2 cellular contexts compared by ENCODE assay signal in the genomic region with DNA sequence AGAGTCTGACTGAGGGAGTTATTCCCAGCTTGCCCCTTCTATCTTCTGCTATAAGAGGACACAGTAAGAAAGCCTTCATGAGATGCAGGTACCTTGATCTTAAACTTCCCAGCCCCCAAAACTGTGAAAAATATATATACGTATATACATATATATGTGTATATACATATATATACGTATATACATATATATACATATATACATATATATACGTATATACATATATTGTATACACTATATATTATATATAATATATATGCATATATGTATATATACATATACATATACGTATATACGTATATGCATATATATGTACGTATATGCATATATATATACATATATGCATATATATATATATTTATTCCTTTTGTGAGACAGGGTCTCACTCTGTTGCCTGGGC.
TF ChIP-seq lines count a peak whose summit lies in the region.

No MANE protein-coding gene starts in this region.

TF ChIP-seq in GM12878, 131 proteins besides CTCF, POLR2A, EP300 and RAD21 (continued from another document):
- TF ChIP-seq, protein P1, sequence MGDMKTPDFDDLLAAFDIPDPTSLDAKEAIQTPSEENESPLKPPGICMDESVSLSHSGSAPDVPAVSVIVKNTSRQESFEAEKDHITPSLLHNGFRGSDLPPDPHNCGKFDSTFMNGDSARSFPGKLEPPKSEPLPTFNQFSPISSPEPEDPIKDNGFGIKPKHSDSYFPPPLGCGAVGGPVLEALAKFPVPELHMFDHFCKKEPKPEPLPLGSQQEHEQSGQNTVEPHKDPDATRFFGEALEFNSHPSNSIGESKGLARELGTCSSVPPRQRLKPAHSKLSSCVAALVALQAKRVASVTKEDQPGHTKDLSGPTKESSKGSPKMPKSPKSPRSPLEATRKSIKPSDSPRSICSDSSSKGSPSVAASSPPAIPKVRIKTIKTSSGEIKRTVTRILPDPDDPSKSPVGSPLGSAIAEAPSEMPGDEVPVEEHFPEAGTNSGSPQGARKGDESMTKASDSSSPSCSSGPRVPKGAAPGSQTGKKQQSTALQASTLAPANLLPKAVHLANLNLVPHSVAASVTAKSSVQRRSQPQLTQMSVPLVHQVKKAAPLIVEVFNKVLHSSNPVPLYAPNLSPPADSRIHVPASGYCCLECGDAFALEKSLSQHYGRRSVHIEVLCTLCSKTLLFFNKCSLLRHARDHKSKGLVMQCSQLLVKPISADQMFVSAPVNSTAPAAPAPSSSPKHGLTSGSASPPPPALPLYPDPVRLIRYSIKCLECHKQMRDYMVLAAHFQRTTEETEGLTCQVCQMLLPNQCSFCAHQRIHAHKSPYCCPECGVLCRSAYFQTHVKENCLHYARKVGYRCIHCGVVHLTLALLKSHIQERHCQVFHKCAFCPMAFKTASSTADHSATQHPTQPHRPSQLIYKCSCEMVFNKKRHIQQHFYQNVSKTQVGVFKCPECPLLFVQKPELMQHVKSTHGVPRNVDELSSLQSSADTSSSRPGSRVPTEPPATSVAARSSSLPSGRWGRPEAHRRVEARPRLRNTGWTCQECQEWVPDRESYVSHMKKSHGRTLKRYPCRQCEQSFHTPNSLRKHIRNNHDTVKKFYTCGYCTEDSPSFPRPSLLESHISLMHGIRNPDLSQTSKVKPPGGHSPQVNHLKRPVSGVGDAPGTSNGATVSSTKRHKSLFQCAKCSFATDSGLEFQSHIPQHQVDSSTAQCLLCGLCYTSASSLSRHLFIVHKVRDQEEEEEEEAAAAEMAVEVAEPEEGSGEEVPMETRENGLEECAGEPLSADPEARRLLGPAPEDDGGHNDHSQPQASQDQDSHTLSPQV (IDR thresholded peaks at IDR 0.05), result no peak
- TF ChIP-seq MTA2 (IDR thresholded peaks at IDR 0.05; ENCODE audit: low read depth) (no peak), BACH1 (IDR thresholded peaks at IDR 0.05; ENCODE audit: borderline replicate concordance) (no peak), SUZ12 (IDR thresholded peaks at IDR 0.05; ENCODE audit: unreplicated experiment) (no peak), NFYA (IDR thresholded peaks at IDR 0.05; ENCODE audit: borderline replicate concordance, low read depth, low read length) (no peak), JUNB (IDR thresholded peaks at IDR 0.05) (no peak), HDGF (IDR thresholded peaks at IDR 0.05) (no peak), IRF3 (IDR thresholded peaks at IDR 0.05) (no peak), TCF7 (IDR thresholded peaks at IDR 0.05; ENCODE audit: borderline replicate concordance) (no peak), E4F1 (IDR thresholded peaks at IDR 0.05; ENCODE audit: borderline replicate concordance, partially characterized antibody) (no peak), ESRRA (IDR thresholded peaks at IDR 0.05; ENCODE audit: low read length) (no peak), NKRF (conservative IDR thresholded peaks at IDR 0.05) (no peak), ZZZ3 (IDR thresholded peaks at IDR 0.05; ENCODE audit: control insufficient read depth, insufficient read length, low read depth) (no peak), DPF2 (IDR thresholded peaks at IDR 0.05) (no peak)
TF ChIP-seq in GM12878: peak in this region for 0.

TF ChIP-seq in WTC11, 78 proteins besides CTCF, POLR2A, EP300 and RAD21 (continued from another document):
- TF ChIP-seq NFYB (CRISPR knock-in tag; conservative IDR thresholded peaks at IDR 0.05; ENCODE audit: low read depth) (no peak), IRF1 (CRISPR knock-in tag; IDR thresholded peaks at IDR 0.05) (no peak), JUN (CRISPR knock-in tag; IDR thresholded peaks at IDR 0.05) (no peak), NR3C1 (CRISPR knock-in tag; conservative IDR thresholded peaks at IDR 0.05; ENCODE audit: low read depth) (no peak), NFE2L1 (CRISPR knock-in tag; IDR thresholded peaks at IDR 0.05) (no peak), ZNF219 (CRISPR knock-in tag; IDR thresholded peaks at IDR 0.05; ENCODE audit: borderline replicate concordance) (no peak)
